1 cellular context compared by ENCODE assay signal in genomic region chr5:132293992-132294727, GRCh38.
TF ChIP-seq lines count a peak whose summit lies in the region.

Gene SLC22A4 (plus strand): TSS chr5:132294394. CDS start chr5:132294617, 223 bp downstream.

TF ChIP-seq in HepG2, 621 proteins besides CTCF, POLR2A, EP300 and RAD21 (continued from another document and continues in another):
- TF ChIP-seq IRF1 (CRISPR knock-in tag; IDR thresholded peaks at IDR 0.05; ENCODE audit: low read depth) (no peak), MZF1 (CRISPR knock-in tag; IDR thresholded peaks at IDR 0.05; ENCODE audit: borderline replicate concordance) (no peak), ZNF337 (CRISPR knock-in tag; IDR thresholded peaks at IDR 0.05; ENCODE audit: borderline replicate concordance, low read depth) (no peak), PRDM15 (CRISPR knock-in tag; IDR thresholded peaks at IDR 0.05) (no peak), KMT2B (CRISPR knock-in tag; IDR thresholded peaks at IDR 0.05) (0 out of 2 replicates have a peak, but pooled peaks have one; percentile 49), NPAS2 (CRISPR knock-in tag; IDR thresholded peaks at IDR 0.05; ENCODE audit: borderline replicate concordance) (no peak; the same call in 1 of the 2 replicates), TGIF2 (CRISPR knock-in tag; IDR thresholded peaks at IDR 0.05) (0 out of 2 replicates have a peak, but pooled peaks have one; percentile 55), GZF1 (CRISPR knock-in tag; IDR thresholded peaks at IDR 0.05) (no peak), ZNF570 (CRISPR knock-in tag; IDR thresholded peaks at IDR 0.05; ENCODE audit: borderline replicate concordance) (no peak), ZNF577 (CRISPR knock-in tag; IDR thresholded peaks at IDR 0.05; ENCODE audit: borderline replicate concordance, low read depth) (no peak), PAWR (CRISPR knock-in tag; IDR thresholded peaks at IDR 0.05; ENCODE audit: borderline replicate concordance) (no peak), ZNF30 (CRISPR knock-in tag; IDR thresholded peaks at IDR 0.05) (no peak; the same call in 1 of the 2 replicates), PBX3 (CRISPR knock-in tag; IDR thresholded peaks at IDR 0.05; ENCODE audit: borderline replicate concordance) (no peak), KDM6A (CRISPR knock-in tag; IDR thresholded peaks at IDR 0.05; ENCODE audit: low read depth) (no peak), ARID4A (CRISPR knock-in tag; IDR thresholded peaks at IDR 0.05; ENCODE audit: borderline replicate concordance) (peak; percentile 72; the same call in 1 of the 2 replicates), CERS6 (CRISPR knock-in tag; IDR thresholded peaks at IDR 0.05) (no peak), CREB1 (IDR thresholded peaks at IDR 0.05) (no peak), CREB1 (CRISPR knock-in tag; IDR thresholded peaks at IDR 0.05) (no peak), ZZZ3 (CRISPR knock-in tag; IDR thresholded peaks at IDR 0.05; ENCODE audit: borderline replicate concordance) (no peak), DNMT1 (CRISPR knock-in tag; IDR thresholded peaks at IDR 0.05) (0 out of 2 replicates have a peak, but pooled peaks have one; percentile 20), JARID2 (CRISPR knock-in tag; IDR thresholded peaks at IDR 0.05; ENCODE audit: insufficient replicate concordance) (peak; percentile 40), RFX3 (CRISPR knock-in tag; IDR thresholded peaks at IDR 0.05) (no peak), ZSCAN29 (CRISPR knock-in tag; conservative IDR thresholded peaks at IDR 0.05) (no peak), ZNF652 (CRISPR knock-in tag; IDR thresholded peaks at IDR 0.05; ENCODE audit: borderline replicate concordance, low read depth) (no peak), KDM5A (IDR thresholded peaks at IDR 0.05; ENCODE audit: borderline replicate concordance, low read length) (no peak), BRF2 (CRISPR knock-in tag; IDR thresholded peaks at IDR 0.05) (peak; percentile 53), ZNF563 (CRISPR knock-in tag; IDR thresholded peaks at IDR 0.05) (peak; percentile 72; the same call in 1 of the 2 replicates), GRHL1 (CRISPR knock-in tag; conservative IDR thresholded peaks at IDR 0.05) (no peak), TEAD2 (CRISPR knock-in tag; IDR thresholded peaks at IDR 0.05) (peak; percentile 70; the same call in 1 of the 2 replicates), FOXC1 (CRISPR knock-in tag; IDR thresholded peaks at IDR 0.05; ENCODE audit: borderline replicate concordance) (0 out of 2 replicates have a peak, but pooled peaks have one; percentile 24), MLX (CRISPR knock-in tag; IDR thresholded peaks at IDR 0.05) (peak; percentile 32; the same call in 1 of the 2 replicates), MYC (CRISPR knock-in tag; IDR thresholded peaks at IDR 0.05; ENCODE audit: borderline replicate concordance) (peak; percentile 91), ZNF75D (CRISPR knock-in tag; IDR thresholded peaks at IDR 0.05; ENCODE audit: borderline replicate concordance) (no peak), PHF20 (CRISPR knock-in tag; IDR thresholded peaks at IDR 0.05) (peak; percentile 66; the same call in 1 of the 2 replicates), AKAP8 (CRISPR knock-in tag; IDR thresholded peaks at IDR 0.05) (no peak), ZNF101 (CRISPR knock-in tag; IDR thresholded peaks at IDR 0.05; ENCODE audit: borderline replicate concordance, low read depth) (no peak), STAT5B (CRISPR knock-in tag; IDR thresholded peaks at IDR 0.05) (no peak), ZBED4 (CRISPR knock-in tag; IDR thresholded peaks at IDR 0.05; ENCODE audit: borderline replicate concordance) (0 out of 2 replicates have a peak, but pooled peaks have one; percentile 48), SRSF1 (optimal IDR thresholded peaks at IDR 0.05; ENCODE audit: low read depth, low read length) (no peak), ZBTB46 (CRISPR knock-in tag; IDR thresholded peaks at IDR 0.05; ENCODE audit: borderline replicate concordance) (no peak)
